10 cellular contexts compared by ENCODE assay signal in the genomic region with DNA sequence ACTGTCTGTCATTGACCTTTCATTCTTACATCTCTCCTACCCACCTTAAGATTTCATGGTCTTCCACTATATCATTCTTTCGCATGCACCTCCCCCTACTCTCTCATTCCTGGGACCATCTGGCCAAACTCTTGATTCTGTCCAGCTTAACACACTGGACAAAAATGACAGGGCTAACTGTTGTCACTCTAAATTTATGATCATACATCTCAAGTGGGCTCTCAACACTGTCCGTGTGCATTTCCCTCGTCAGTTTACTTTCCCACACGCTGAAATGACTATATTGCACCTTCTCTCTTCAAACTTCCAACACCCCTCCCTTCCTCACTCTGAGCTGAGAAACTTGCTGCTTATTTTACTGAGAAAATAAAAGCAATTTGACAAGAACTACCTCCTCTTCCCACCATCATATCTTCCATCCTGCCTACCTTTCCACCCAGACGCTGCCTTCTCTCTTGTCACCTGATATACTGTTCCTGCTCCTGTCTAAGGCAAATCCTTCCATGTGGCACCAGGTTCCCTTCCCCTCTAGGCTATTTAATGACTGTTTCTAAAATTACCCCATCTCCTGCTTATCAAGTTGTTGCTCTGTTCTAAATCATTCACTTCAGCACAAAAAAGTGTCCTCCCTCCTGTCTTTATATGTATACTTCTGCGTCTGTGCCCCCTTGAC. TPM values are rescaled to one million over a fixed set of nuclear protein-coding genes. Genes with fewer than 3 reads are reported as not detected.
A peak's percentile ranks its signal among the peaks of the same experiment; 100 is the strongest.
DNase-seq lines count a peak whose midpoint lies in the region; ATAC-seq lines count a peak whose summit lies in the region.
"Had no signal": no experiment of that assay in that cellular context is flagged by ENCODE, and none has a peak within 500 bp of the region (broad histone marks: within the 10 kb centered on the region; RNA-seq: fewer than 3 reads in every experiment).

No MANE protein-coding gene starts in this region.

- POLR2A ChIA-PET in activated CD4-positive, alpha-beta T cell treated with anti-CD3 and anti-CD28 coated beads for 36 hours (lab: Charles Lee) = interaction anchor here (2.0 to 4.8 kb wide), 2 partner anchors 11 to 45 kb away, joined by 8 to 29 read pairs; no protein-coding TSS in a partner anchor
- POLR2A ChIA-PET in activated CD4-positive, alpha-beta memory T cell treated with anti-CD3 and anti-CD28 coated beads for 36 hours (lab: Charles Lee) = interaction anchor here (3.9 kb wide), 1 partner anchor 141 kb away, joined by 34 read pairs; no protein-coding TSS in a partner anchor

- DNase-seq in activated CD4-positive, alpha-beta T cell treated with anti-CD3 and anti-CD28 coated beads for 36 hours = no peak
- no peak for DNase-seq in activated CD4-positive, alpha-beta T cell treated with anti-CD3 and anti-CD28 coated beads for 4 hours
- DNase-seq in activated CD4-positive, alpha-beta memory T cell treated with anti-CD3 and anti-CD28 coated beads for 36 hours = no peak
- DNase-seq in left kidney (ENCODE audit: low read depth, low spot score) = peak; percentile 18
- no peak for DNase-seq in substantia nigra (lab: John Stamatoyannopoulos, UW)
- no peak for DNase-seq in ureter (ENCODE audit: low spot score)
- DNase-seq in Kasumi-1 (lab: John Stamatoyannopoulos, UW) = no peak
- DNase-seq: NCI-H1694 treated with DMSO at 0.1 percent for 48 hours had no signal

- peak overlapping the region; percentile 100 for H3K27ac ChIP-seq in substantia nigra (ENCODE audit: low read depth, low read length, poor library complexity, severe bottlenecking)

- peak overlapping the region; percentile 67 for H3K27ac Mint-ChIP-seq in activated CD4-positive, alpha-beta T cell treated with anti-CD3 and anti-CD28 coated beads for 36 hours
- peak overlapping the region; percentile 99 for H3K27ac Mint-ChIP-seq in activated CD4-positive, alpha-beta memory T cell treated with anti-CD3 and anti-CD28 coated beads for 36 hours
- H3K27ac Mint-ChIP-seq: WTC11 had no signal

- H3K9me3 Mint-ChIP-seq in activated CD4-positive, alpha-beta T cell treated with anti-CD3 and anti-CD28 coated beads for 36 hours (ENCODE audit: low read depth) = no peaks in the 10 kb centered on the region
- no peaks in the 10 kb centered on the region for H3K9me3 Mint-ChIP-seq in activated CD4-positive, alpha-beta memory T cell treated with anti-CD3 and anti-CD28 coated beads for 36 hours
- H3K9me3 Mint-ChIP-seq: WTC11 had no signal

- H3K27me3 Mint-ChIP-seq in activated CD4-positive, alpha-beta T cell treated with anti-CD3 and anti-CD28 coated beads for 36 hours = no peaks in the 10 kb centered on the region
- no peaks in the 10 kb centered on the region for H3K27me3 Mint-ChIP-seq in activated CD4-positive, alpha-beta memory T cell treated with anti-CD3 and anti-CD28 coated beads for 36 hours

- H3K36me3 Mint-ChIP-seq in activated CD4-positive, alpha-beta T cell treated with anti-CD3 and anti-CD28 coated beads for 36 hours (ENCODE audit: low read depth) = no peaks in the 10 kb centered on the region
- no peaks in the 10 kb centered on the region for H3K36me3 Mint-ChIP-seq in activated CD4-positive, alpha-beta memory T cell treated with anti-CD3 and anti-CD28 coated beads for 36 hours
- H3K36me3 Mint-ChIP-seq: WTC11 had no signal

- peaks cover 39% of the 10 kb centered on the region for H3K4me1 Mint-ChIP-seq in activated CD4-positive, alpha-beta T cell treated with anti-CD3 and anti-CD28 coated beads for 36 hours
- peaks cover 33% of the 10 kb centered on the region for H3K4me1 Mint-ChIP-seq in activated CD4-positive, alpha-beta memory T cell treated with anti-CD3 and anti-CD28 coated beads for 36 hours (ENCODE audit: low read depth)

- no peak overlapping the region for H3K4me3 Mint-ChIP-seq in activated CD4-positive, alpha-beta T cell treated with anti-CD3 and anti-CD28 coated beads for 36 hours
- no peak overlapping the region for H3K4me3 Mint-ChIP-seq in activated CD4-positive, alpha-beta memory T cell treated with anti-CD3 and anti-CD28 coated beads for 36 hours

- CTCF ChIA-PET in activated CD4-positive, alpha-beta T cell treated with anti-CD3 and anti-CD28 coated beads for 36 hours (lab: Charles Lee) = interaction anchor here (1.0 to 4.6 kb wide), 4 partner anchors 12 to 180 kb away, joined by 4 to 25 read pairs (median 6); no protein-coding TSS in a partner anchor
- CTCF ChIA-PET in activated CD4-positive, alpha-beta memory T cell treated with anti-CD3 and anti-CD28 coated beads for 36 hours (lab: Charles Lee) = interaction anchor here (0.8 to 2.4 kb wide), 3 partner anchors 29 to 180 kb away, joined by 3 to 21 read pairs (median 3); no protein-coding TSS in a partner anchor

- no peak for ATAC-seq in activated CD4-positive, alpha-beta T cell treated with anti-CD3 and anti-CD28 coated beads for 36 hours
- no peak for ATAC-seq in GM21447 (IDR thresholded peaks at IDR 0.05; ENCODE audit: unreplicated experiment)
- ATAC-seq: WTC11 had no signal

- intact Hi-C loops in activated CD4-positive, alpha-beta T cell treated with anti-CD3 and anti-CD28 coated beads for 36 hours (cut with DNase I, micrococcal nuclease) = loop anchor here in 1 of 2 experiments (5.0 kb wide), 1 partner anchor 60 kb away; no protein-coding TSS in a partner anchor
- intact Hi-C loops in activated CD4-positive, alpha-beta memory T cell treated with anti-CD3 and anti-CD28 coated beads for 36 hours (cut with micrococcal nuclease) = no loop called here

RNA-seq across cellular contexts. Expression of a gene that starts 8.1 kb away (rescaled TPM):
- total RNA-seq in activated CD4-positive, alpha-beta T cell treated with anti-CD3 and anti-CD28 coated beads for 36 hours = 10 to 100 TPM; 20.2 to 22.3 TPM
- 10 to 100 TPM; 23.7 to 24.5 TPM for total RNA-seq in activated CD4-positive, alpha-beta memory T cell treated with anti-CD3 and anti-CD28 coated beads for 36 hours
- total RNA-seq in ureter = 64.5 TPM
